ENCODE assay signal across 8 cellular contexts in the genomic region with DNA sequence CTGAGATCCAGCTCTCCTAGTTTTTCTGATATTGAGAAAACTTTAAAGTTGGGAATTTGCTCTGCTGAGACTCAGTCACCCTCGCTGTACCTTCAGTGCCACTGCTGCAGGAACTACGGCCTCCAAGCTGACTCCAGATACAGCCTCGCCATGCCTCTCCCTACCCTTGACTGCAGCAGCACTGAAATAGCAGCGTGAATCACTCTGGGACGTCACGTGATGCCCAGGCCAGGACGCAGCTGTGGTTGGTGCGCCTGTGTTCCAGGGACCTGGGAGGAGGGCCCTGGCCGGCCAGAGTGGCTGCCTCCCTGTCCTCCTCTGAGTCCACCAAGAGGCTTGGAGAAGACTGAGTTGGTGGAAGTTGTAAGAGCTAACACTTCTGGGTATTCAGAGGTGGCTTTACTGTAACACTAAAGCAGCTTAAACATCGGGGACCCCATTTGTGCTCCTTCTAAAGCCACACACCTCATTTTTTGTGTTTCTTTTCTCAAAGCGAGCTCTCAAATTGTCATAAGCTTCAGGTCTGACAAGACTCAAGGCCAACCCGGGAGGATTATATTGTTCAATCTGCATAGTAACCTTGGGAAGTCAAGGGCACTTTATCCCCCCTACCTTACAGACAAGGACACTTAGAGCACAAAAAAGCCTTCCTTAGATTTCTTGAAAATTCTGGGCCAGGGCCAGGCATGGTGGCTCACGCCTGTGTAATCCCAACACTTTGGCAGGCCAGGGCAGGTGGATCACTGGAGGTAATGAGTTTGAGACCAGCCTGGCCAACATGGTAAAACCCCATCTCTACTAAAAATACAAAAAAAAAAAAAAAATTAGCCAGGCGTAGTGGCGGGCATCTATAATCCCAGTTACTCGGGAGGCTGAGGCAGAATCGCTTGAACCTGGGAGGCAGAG. TPM values are rescaled to one million over a fixed set of nuclear protein-coding genes. Genes with fewer than 3 reads are reported as not detected.
DNase-seq lines count a peak whose midpoint lies in the region; ATAC-seq and TF ChIP-seq lines count a peak whose summit lies in the region.

No MANE protein-coding gene starts in this region.

- TF ChIP-seq CTCF in GM13977 (IDR thresholded peaks at IDR 0.05; ENCODE audit: extremely low read depth, insufficient read depth, missing control alignments) (no peak), esophagus squamous epithelium (IDR thresholded peaks at IDR 0.05) (peak in 2 of 6 experiments; percentile 4 to 29), tibial artery (IDR thresholded peaks at IDR 0.05) (no peak)

- peak; percentile 88 for DNase-seq in ACHN
- DNase-seq in GM13977 (ENCODE audit: low spot score) = peak; percentile 60
- DNase-seq in NCI-H446 treated with DMSO at 0.1 percent for 48 hours (lab: John Stamatoyannopoulos, UW) = peak; percentile 70
- peak; percentile 68 for DNase-seq in activated CD8-positive, alpha-beta memory T cell treated with anti-CD3 and anti-CD28 coated beads, Interleukin-2, amount 10 ng/mL, durations not matched to agents 7 days and 5 days
- DNase-seq in esophagus squamous epithelium (lab: John Stamatoyannopoulos, UW) = peak; percentile 45
- DNase-seq in tibial artery = peak; percentile 97

- ATAC-seq in activated CD8-positive, alpha-beta memory T cell treated with anti-CD3 and anti-CD28 coated beads, Interleukin-2, amount 10 ng/mL, durations not matched to agents 7 days and 5 days = no peak
- no peak for ATAC-seq in GM18907 (IDR thresholded peaks at IDR 0.05; ENCODE audit: unreplicated experiment)

- H3K4me3 ChIP-seq in esophagus squamous epithelium (peak overlapping the region in 2 of 4 donors; percentile 3 to 19), mucosa of stomach (ENCODE audit: low read length) (no peak overlapping the region), tibial artery (peak overlapping the region; percentile 7 to 26)

- H3K36me3 Mint-ChIP-seq in activated CD8-positive, alpha-beta memory T cell treated with anti-CD3 and anti-CD28 coated beads, Interleukin-2, amount 10 ng/mL, durations not matched to agents 7 days and 5 days = peaks cover 3% of the 10 kb centered on the region

- in situ Hi-C loops in ACHN (cut with HindIII; ENCODE audit: low pct_ligation_motif_present, low pct_unique_long_range_greater_than_20kb, low sequenced_read_pairs) (no loop called here), GM13977 (cut with MboI; ENCODE audit: low pct_unique_long_range_greater_than_20kb, low sequenced_read_pairs, unreplicated experiment) (no loop called here)

- WGBS in esophagus squamous epithelium, 2 donors = 28 to 39% methylated on average over 11 to 12 of the region's 17 CpGs

- H3K9me3 ChIP-seq in esophagus squamous epithelium = no peaks in the 10 kb centered on the region
- H3K9me3 ChIP-seq in mucosa of stomach (ENCODE audit: control insufficient read depth, low read length) = no peaks in the 10 kb centered on the region
- H3K9me3 ChIP-seq in tibial artery = no peaks in the 10 kb centered on the region

- peak overlapping the region; percentile 60 to 87 (median 81) for H3K27ac ChIP-seq in esophagus squamous epithelium
- H3K27ac ChIP-seq in tibial artery = peak overlapping the region; percentile 75 to 88

- CTCF ChIA-PET in activated CD8-positive, alpha-beta memory T cell treated with anti-CD3 and anti-CD28 coated beads, Interleukin-2, amount 10 ng/mL, durations not matched to agents 7 days and 5 days (lab: Charles Lee) = interaction anchor here (0.9 to 1.8 kb wide), 4 partner anchors 23 to 182 kb away, joined by 3 to 4 read pairs (median 4); partner anchors contain the start of gene FERMT3

- H3K9ac ChIP-seq in mucosa of stomach (ENCODE audit: low read length) = peak overlapping the region; percentile 52

- intact Hi-C loops in esophagus squamous epithelium (cut with DNase I) = no loop called here
- intact Hi-C loops in tibial artery (cut with DNase I; ENCODE audit: low total_unique reads) = no loop called here

- H3K27me3 Mint-ChIP-seq in activated CD8-positive, alpha-beta memory T cell treated with anti-CD3 and anti-CD28 coated beads, Interleukin-2, amount 10 ng/mL, durations not matched to agents 7 days and 5 days = no peaks in the 10 kb centered on the region

- peaks cover 26 to 48% (median 30%) of the 10 kb centered on the region in 3 donors for H3K4me1 ChIP-seq in esophagus squamous epithelium
- peaks cover 31% of the 10 kb centered on the region for H3K4me1 ChIP-seq in mucosa of stomach (ENCODE audit: control insufficient read depth, insufficient read depth, low read length)
- peaks cover 0 to 44% (median 33%) of the 10 kb centered on the region in 4 donors for H3K4me1 ChIP-seq in tibial artery

- no peaks in the 10 kb centered on the region for H3K36me3 ChIP-seq in esophagus squamous epithelium
- H3K36me3 ChIP-seq in mucosa of stomach (ENCODE audit: control insufficient read depth, insufficient read depth, low read length) = no peaks in the 10 kb centered on the region
- H3K36me3 ChIP-seq in tibial artery = no peaks in the 10 kb centered on the region

- no peaks in the 10 kb centered on the region for H3K9me3 Mint-ChIP-seq in activated CD8-positive, alpha-beta memory T cell treated with anti-CD3 and anti-CD28 coated beads, Interleukin-2, amount 10 ng/mL, durations not matched to agents 7 days and 5 days (ENCODE audit: low read depth)

- peaks cover 51% of the 10 kb centered on the region for H3K4me1 Mint-ChIP-seq in activated CD8-positive, alpha-beta memory T cell treated with anti-CD3 and anti-CD28 coated beads, Interleukin-2, amount 10 ng/mL, durations not matched to agents 7 days and 5 days

- H3K27ac Mint-ChIP-seq in activated CD8-positive, alpha-beta memory T cell treated with anti-CD3 and anti-CD28 coated beads, Interleukin-2, amount 10 ng/mL, durations not matched to agents 7 days and 5 days = peak overlapping the region; percentile 31

- H3K4me3 Mint-ChIP-seq in activated CD8-positive, alpha-beta memory T cell treated with anti-CD3 and anti-CD28 coated beads, Interleukin-2, amount 10 ng/mL, durations not matched to agents 7 days and 5 days = no peak overlapping the region

- H3K27me3 ChIP-seq in esophagus squamous epithelium = no peaks in the 10 kb centered on the region
- no peaks in the 10 kb centered on the region for H3K27me3 ChIP-seq in mucosa of stomach (ENCODE audit: control insufficient read depth, insufficient read depth, low read length)
- no peaks in the 10 kb centered on the region for H3K27me3 ChIP-seq in tibial artery

- peak in 3 of 4 donors; percentile 61 to 77 (median 70) for TF ChIP-seq POLR2A in esophagus squamous epithelium (IDR thresholded peaks at IDR 0.05)

RNA-seq across cellular contexts. Expression of gene STIP1, which starts 4.2 kb away (rescaled TPM):
- total RNA-seq in activated CD8-positive, alpha-beta memory T cell treated with anti-CD3 and anti-CD28 coated beads, Interleukin-2, amount 10 ng/mL, durations not matched to agents 7 days and 5 days = 100 to 1,000 TPM; 303 to 410 TPM
- total RNA-seq in esophagus squamous epithelium = 100 to 1,000 TPM in 2 of 4 donors, 10 to 100 TPM in 2; 81.6 to 116 (median 104) TPM

RNA-seq across cellular contexts. Expression of gene MACROD1, which starts 15.8 kb away (rescaled TPM):
- 10 to 100 TPM; 10.1 to 12.3 TPM for total RNA-seq in activated CD8-positive, alpha-beta memory T cell treated with anti-CD3 and anti-CD28 coated beads, Interleukin-2, amount 10 ng/mL, durations not matched to agents 7 days and 5 days
- 10 to 100 TPM; 10.4 to 31.5 (median 19.5) TPM for total RNA-seq in esophagus squamous epithelium

RNA-seq across cellular contexts. Expression of gene FERMT3, which starts 24.8 kb away (rescaled TPM):
- 100 to 1,000 TPM; 210 to 217 TPM for total RNA-seq in activated CD8-positive, alpha-beta memory T cell treated with anti-CD3 and anti-CD28 coated beads, Interleukin-2, amount 10 ng/mL, durations not matched to agents 7 days and 5 days
- total RNA-seq in esophagus squamous epithelium = 10 to 100 TPM in 2 of 4 donors, 1 to 10 TPM in 2; 3.8 to 16.9 (median 10.6) TPM

RNA-seq across cellular contexts. Expression of gene TRPT1, which starts 44.2 kb away (rescaled TPM):
- total RNA-seq in activated CD8-positive, alpha-beta memory T cell treated with anti-CD3 and anti-CD28 coated beads, Interleukin-2, amount 10 ng/mL, durations not matched to agents 7 days and 5 days = 10 to 100 TPM; 33.4 to 37.1 TPM
- 10 to 100 TPM; 23.9 to 68.7 (median 45.8) TPM for total RNA-seq in esophagus squamous epithelium

RNA-seq across cellular contexts. Expression of gene NUDT22, which starts 44.3 kb away (rescaled TPM):
- 10 to 100 TPM; 83.8 to 84.1 TPM for total RNA-seq in activated CD8-positive, alpha-beta memory T cell treated with anti-CD3 and anti-CD28 coated beads, Interleukin-2, amount 10 ng/mL, durations not matched to agents 7 days and 5 days
- 10 to 100 TPM; 44.0 to 60.1 (median 50.7) TPM for total RNA-seq in esophagus squamous epithelium

Comparison
In these comparisons a context has a peak if more than half of its experiments do, and no peak if none do; other contexts are left out.
1. DNase-seq: peak in every context shown above with its lines; median percentile 97 in tibial artery; 88 in ACHN; 70 in NCI-H446 treated with DMSO at 0.1 percent for 48 hours; 68 in activated CD8-positive, alpha-beta memory T cell treated with anti-CD3 and anti-CD28 coated beads, Interleukin-2, amount 10 ng/mL, durations not matched to agents 7 days and 5 days; 60 in GM13977; 45 in esophagus squamous epithelium.
2. RNA of gene FERMT3, which starts 24.8 kb away (total RNA-seq): 210 to 217 TPM in activated CD8-positive, alpha-beta memory T cell treated with anti-CD3 and anti-CD28 coated beads, Interleukin-2, amount 10 ng/mL, durations not matched to agents 7 days and 5 days; 3.8 to 16.9 TPM in esophagus squamous epithelium; every median in the first group is over 10 times any median in the second.